In genomic region chr2:224722250-224722649, GRCh38 we compare ENCODE assay signal across 18 cellular contexts. TPM values are rescaled to one million over a fixed set of nuclear protein-coding genes. Genes with fewer than 3 reads are reported as not detected.
DNase-seq lines count a peak whose midpoint lies in the region; ATAC-seq and TF ChIP-seq lines count a peak whose summit lies in the region.
"Had no signal": no experiment of that assay in that cellular context is flagged by ENCODE, and none has a peak within 500 bp of the region (broad histone marks: within the 10 kb centered on the region; RNA-seq: fewer than 3 reads in every experiment).

No MANE protein-coding gene starts in this region.

- no peaks in the 10 kb centered on the region for H3K36me3 Mint-ChIP-seq in activated CD4-positive, alpha-beta T cell treated with anti-CD3 and anti-CD28 coated beads for 36 hours (ENCODE audit: low read depth)
- no peaks in the 10 kb centered on the region for H3K36me3 Mint-ChIP-seq in activated CD4-positive, alpha-beta T cell treated with anti-CD3 and anti-CD28 coated beads, Interleukin-2, amount 10 ng/mL, durations not matched to agents 24 days and 14 days (ENCODE audit: low read depth)

- H3K27me3 Mint-ChIP-seq in activated CD4-positive, alpha-beta T cell treated with anti-CD3 and anti-CD28 coated beads for 36 hours: peaks cover 7% of the 10 kb centered on the region
- H3K27me3 Mint-ChIP-seq in activated CD4-positive, alpha-beta T cell treated with anti-CD3 and anti-CD28 coated beads, Interleukin-2, amount 10 ng/mL, durations not matched to agents 24 days and 14 days: peaks cover 5% of the 10 kb centered on the region

- TF ChIP-seq CTCF in NB4 (IDR thresholded peaks at IDR 0.05; ENCODE audit: low read depth, low read length) (no peak), cardiac fibroblast (IDR thresholded peaks at IDR 0.05; ENCODE audit: low read depth, low read length) (no peak)

- POLR2A ChIA-PET in activated CD4-positive, alpha-beta T cell treated with anti-CD3 and anti-CD28 coated beads for 36 hours (lab: Charles Lee): no interaction called here

- ATAC-seq in activated CD4-positive, alpha-beta T cell treated with anti-CD3 and anti-CD28 coated beads for 36 hours: peak; percentile 19
- ATAC-seq in HG03469 (IDR thresholded peaks at IDR 0.05; ENCODE audit: unreplicated experiment): no peak
- ATAC-seq in GM18519 (IDR thresholded peaks at IDR 0.05; ENCODE audit: low FRiP score, unreplicated experiment): no peak
- ATAC-seq: left cardiac atrium had no signal

- H3K4me3 ChIP-seq in NB4 (ENCODE audit: low read depth, low read length): no peak overlapping the region
- no peak overlapping the region for H3K4me3 ChIP-seq in cardiac fibroblast (replicated peaks in 1 of 2; ENCODE audit: low read depth in 2 of 2, low read length in 2 of 2)
- H3K4me3 ChIP-seq: esophagus squamous epithelium, hepatocyte, ovary, Peyer's patch, stomach had no signal

- CTCF ChIA-PET in activated CD4-positive, alpha-beta T cell treated with anti-CD3 and anti-CD28 coated beads for 36 hours (lab: Charles Lee): no interaction called here

- no peak for TF ChIP-seq POLR2A in NB4 (IDR thresholded peaks at IDR 0.05; ENCODE audit: extremely low read depth, insufficient read length)

- intact Hi-C loops in activated CD4-positive, alpha-beta T cell treated with anti-CD3 and anti-CD28 coated beads for 36 hours (cut with DNase I, micrococcal nuclease): no loop called here
- intact Hi-C loops in activated CD4-positive, alpha-beta T cell treated with anti-CD3 and anti-CD28 coated beads, Interleukin-2, amount 10 ng/mL, durations not matched to agents 24 days and 14 days (cut with micrococcal nuclease): no loop called here

- DNase-seq in activated CD4-positive, alpha-beta T cell treated with anti-CD3 and anti-CD28 coated beads for 36 hours: peak; percentile 13
- DNase-seq in activated CD4-positive, alpha-beta T cell treated with anti-CD3 and anti-CD28 coated beads, Interleukin-2, amount 10 ng/mL, durations not matched to agents 24 days and 14 days: no peak
- DNase-seq in NB4 (ENCODE audit: low read depth): peak; percentile 13
- DNase-seq in cardiac fibroblast (ENCODE audit: low read depth in 2 of 2): peak; percentile 2 to 17
- DNase-seq in retina: peak; percentile 9
- DNase-seq in NCI-H2196 (lab: John Stamatoyannopoulos, UW; ENCODE audit: unreplicated experiment): no peak
- DNase-seq: activated gamma-delta T cell treated with Interleukin-2 at 50 U/mL for 16 hours; esophagus squamous epithelium; Kasumi-1; left cardiac atrium; ovary; Peyer's patch; stimulated activated CD4-positive, alpha-beta T cell treated with anti-CD3 and anti-CD28 coated beads, Interleukin-12 subunit alpha, Interleukin-12 subunit beta, amount 100 ng/mL, for 4 hours; stomach had no signal

- no peak overlapping the region for H3K27ac Mint-ChIP-seq in activated CD4-positive, alpha-beta T cell treated with anti-CD3 and anti-CD28 coated beads for 36 hours
- H3K27ac Mint-ChIP-seq in activated CD4-positive, alpha-beta T cell treated with anti-CD3 and anti-CD28 coated beads, Interleukin-2, amount 10 ng/mL, durations not matched to agents 24 days and 14 days: no peak overlapping the region

- H3K4me3 Mint-ChIP-seq in activated CD4-positive, alpha-beta T cell treated with anti-CD3 and anti-CD28 coated beads for 36 hours: no peak overlapping the region
- no peak overlapping the region for H3K4me3 Mint-ChIP-seq in activated CD4-positive, alpha-beta T cell treated with anti-CD3 and anti-CD28 coated beads, Interleukin-2, amount 10 ng/mL, durations not matched to agents 24 days and 14 days

- H3K9me3 Mint-ChIP-seq in activated CD4-positive, alpha-beta T cell treated with anti-CD3 and anti-CD28 coated beads for 36 hours (ENCODE audit: low read depth): peaks cover 5% of the 10 kb centered on the region
- peaks cover 7% of the 10 kb centered on the region for H3K9me3 Mint-ChIP-seq in activated CD4-positive, alpha-beta T cell treated with anti-CD3 and anti-CD28 coated beads, Interleukin-2, amount 10 ng/mL, durations not matched to agents 24 days and 14 days

- peaks cover 2% of the 10 kb centered on the region for H3K4me1 Mint-ChIP-seq in activated CD4-positive, alpha-beta T cell treated with anti-CD3 and anti-CD28 coated beads for 36 hours
- H3K4me1 Mint-ChIP-seq in activated CD4-positive, alpha-beta T cell treated with anti-CD3 and anti-CD28 coated beads, Interleukin-2, amount 10 ng/mL, durations not matched to agents 24 days and 14 days: no peaks in the 10 kb centered on the region

RNA-seq across cellular contexts. Expression of gene CCDC195, which starts 6.1 kb away (rescaled TPM):
- not detected for total RNA-seq in activated CD4-positive, alpha-beta T cell treated with anti-CD3 and anti-CD28 coated beads for 36 hours
- not detected in 2 replicates for total RNA-seq in activated CD4-positive, alpha-beta T cell treated with anti-CD3 and anti-CD28 coated beads, Interleukin-2, amount 10 ng/mL, durations not matched to agents 24 days and 14 days
- total RNA-seq: esophagus squamous epithelium, hepatocyte, left cardiac atrium, ovary, Peyer's patch, stomach, urinary bladder had no signal

Comparison
In these comparisons a context has a peak if more than half of its experiments do, and no peak if none do; other contexts are left out.
1. DNase-seq: peak in activated CD4-positive, alpha-beta T cell treated with anti-CD3 and anti-CD28 coated beads for 36 hours (single experiment), NB4 (single experiment), cardiac fibroblast (2 of 2) and retina (single experiment); none in activated CD4-positive, alpha-beta T cell treated with anti-CD3 and anti-CD28 coated beads, Interleukin-2, amount 10 ng/mL, durations not matched to agents 24 days and 14 days (single experiment) and NCI-H2196 (single experiment).